9 cellular contexts compared by ENCODE assay signal in the genomic region with DNA sequence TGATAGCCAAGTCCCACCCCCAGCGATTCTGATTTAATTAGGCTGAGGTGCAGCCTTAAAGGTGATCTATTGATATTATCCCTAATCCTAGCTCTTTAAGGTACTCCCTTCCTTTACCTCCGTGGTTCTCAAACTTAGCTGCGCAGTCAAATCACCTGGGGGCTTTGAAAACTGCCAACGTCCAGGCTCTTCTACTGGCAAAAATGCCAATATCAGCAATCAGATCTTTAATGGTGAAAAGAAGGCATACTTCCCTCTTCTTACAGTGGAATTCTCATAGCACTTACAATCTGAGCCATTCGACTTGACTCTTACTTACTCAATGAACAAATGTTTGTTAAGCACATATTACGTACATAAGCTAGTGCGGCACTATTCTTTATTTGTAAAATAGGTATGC. TPM values are rescaled to one million over a fixed set of nuclear protein-coding genes. Genes with fewer than 3 reads are reported as not detected.
DNase-seq lines count a peak whose midpoint lies in the region; ATAC-seq lines count a peak whose summit lies in the region.
"Had no signal": no experiment of that assay in that cellular context is flagged by ENCODE, and none has a peak within 500 bp of the region (broad histone marks: within the 10 kb centered on the region; RNA-seq: fewer than 3 reads in every experiment).

No MANE protein-coding gene starts in this region.

- no peaks in the 10 kb centered on the region for H3K36me3 ChIP-seq in iPS-20b (ENCODE audit: insufficient read depth, low read depth, low read length)
- H3K36me3 ChIP-seq: cardiac muscle cell had no signal

- no peaks in the 10 kb centered on the region for H3K27me3 ChIP-seq in iPS-20b (ENCODE audit: insufficient read depth, low read length)
- H3K27me3 ChIP-seq: cardiac muscle cell had no signal

- no peaks in the 10 kb centered on the region for H3K9me3 ChIP-seq in iPS-20b (ENCODE audit: insufficient read depth, low read depth, low read length)

- H3K4me3 ChIP-seq in iPS-20b (ENCODE audit: low read length) = peak overlapping the region; percentile 90

- no peak overlapping the region for H3K27ac ChIP-seq in iPS-20b (ENCODE audit: low read length)

- no peaks in the 10 kb centered on the region for H3K9me3 Mint-ChIP-seq in activated CD4-positive, alpha-beta memory T cell treated with anti-CD3 and anti-CD28 coated beads for 36 hours
- no peaks in the 10 kb centered on the region for H3K9me3 Mint-ChIP-seq in stimulated activated naive B cell treated with anti-CD40 and anti-IgM and Interleukin-4, amounts not matched to agents 10 μg/mL and 1 μg/mL and 100 μg/mL, for 72 hours

- peak overlapping the region; percentile 28; the same call in 1 of the 2 replicates for H3K9ac ChIP-seq in iPS-20b (ENCODE audit: low read depth, low read length)

- H3K4me3 Mint-ChIP-seq in activated CD4-positive, alpha-beta memory T cell treated with anti-CD3 and anti-CD28 coated beads for 36 hours = peak overlapping the region; percentile 90
- peak overlapping the region; percentile 92 to 94 for H3K4me3 Mint-ChIP-seq in stimulated activated naive B cell treated with anti-CD40 and anti-IgM and Interleukin-4, amounts not matched to agents 10 μg/mL and 1 μg/mL and 100 μg/mL, for 72 hours

- intact Hi-C loops in activated CD4-positive, alpha-beta memory T cell treated with anti-CD3 and anti-CD28 coated beads for 36 hours (cut with micrococcal nuclease) = loop anchor here (1.0 to 10.0 kb wide), 7 partner anchors 40 to 1660 kb away; a partner anchor contains a TSS

- no peaks in the 10 kb centered on the region for H3K36me3 Mint-ChIP-seq in activated CD4-positive, alpha-beta memory T cell treated with anti-CD3 and anti-CD28 coated beads for 36 hours
- H3K36me3 Mint-ChIP-seq in stimulated activated naive B cell treated with anti-CD40 and anti-IgM and Interleukin-4, amounts not matched to agents 10 μg/mL and 1 μg/mL and 100 μg/mL, for 72 hours = no peaks in the 10 kb centered on the region

- CTCF ChIA-PET in activated CD4-positive, alpha-beta memory T cell treated with anti-CD3 and anti-CD28 coated beads for 36 hours (lab: Charles Lee) = interaction anchor here (1.1 to 1.5 kb wide), 8 partner anchors 10 to 190 kb away, joined by 3 to 10 read pairs (median 5); a partner anchor contains a TSS

- DNase-seq in SIG-M5 treated with dmso at 0.1 percent for 504 hours (lab: John Stamatoyannopoulos, UW; ENCODE audit: unreplicated experiment) = peak; percentile 15
- no peak for DNase-seq in SIG-M5 (lab: John Stamatoyannopoulos, UW)
- DNase-seq in activated CD4-positive, alpha-beta memory T cell treated with anti-CD3 and anti-CD28 coated beads for 36 hours = no peak
- DNase-seq in stimulated activated naive B cell treated with anti-CD40 and anti-IgM and Interleukin-4, amounts not matched to agents 10 μg/mL and 1 μg/mL and 100 μg/mL, for 72 hours = no peak
- no peak for DNase-seq in anterior cingulate cortex (lab: John Stamatoyannopoulos, UW)
- no peak for DNase-seq in A172 (ENCODE audit: low spot score)

- H3K4me1 ChIP-seq in iPS-20b (ENCODE audit: insufficient read depth, low read length) = peaks cover 5% of the 10 kb centered on the region; the same call in 1 of the 2 replicates

- H3K27ac Mint-ChIP-seq in activated CD4-positive, alpha-beta memory T cell treated with anti-CD3 and anti-CD28 coated beads for 36 hours = peak overlapping the region; percentile 53
- peak overlapping the region; percentile 95 for H3K27ac Mint-ChIP-seq in stimulated activated naive B cell treated with anti-CD40 and anti-IgM and Interleukin-4, amounts not matched to agents 10 μg/mL and 1 μg/mL and 100 μg/mL, for 72 hours

- peaks cover 19% of the 10 kb centered on the region for H3K4me1 Mint-ChIP-seq in activated CD4-positive, alpha-beta memory T cell treated with anti-CD3 and anti-CD28 coated beads for 36 hours (ENCODE audit: low read depth)
- H3K4me1 Mint-ChIP-seq in stimulated activated naive B cell treated with anti-CD40 and anti-IgM and Interleukin-4, amounts not matched to agents 10 μg/mL and 1 μg/mL and 100 μg/mL, for 72 hours = peaks cover 11 to 20% of the 10 kb centered on the region in 2 donors

- H3K27me3 Mint-ChIP-seq in activated CD4-positive, alpha-beta memory T cell treated with anti-CD3 and anti-CD28 coated beads for 36 hours = no peaks in the 10 kb centered on the region
- peaks cover 4 to 6% of the 10 kb centered on the region in 2 donors for H3K27me3 Mint-ChIP-seq in stimulated activated naive B cell treated with anti-CD40 and anti-IgM and Interleukin-4, amounts not matched to agents 10 μg/mL and 1 μg/mL and 100 μg/mL, for 72 hours

- POLR2A ChIA-PET in activated CD4-positive, alpha-beta memory T cell treated with anti-CD3 and anti-CD28 coated beads for 36 hours (lab: Charles Lee) = interaction anchor here (1.0 to 1.4 kb wide), 2 partner anchors 115 to 329 kb away, joined by 5 read pairs; a partner anchor contains a TSS

- ATAC-seq in stimulated activated naive B cell treated with anti-CD40 and anti-IgM and Interleukin-4, amounts not matched to agents 10 μg/mL and 1 μg/mL and 100 μg/mL, for 72 hours (replicated peaks) = peak in 1 of 2 donors; percentile 1
- ATAC-seq in HG03025 (IDR thresholded peaks at IDR 0.05; ENCODE audit: low FRiP score, unreplicated experiment) = no peak

RNA-seq across cellular contexts. Expression of a gene that starts 0.7 kb away (rescaled TPM):
- total RNA-seq in activated CD4-positive, alpha-beta memory T cell treated with anti-CD3 and anti-CD28 coated beads for 36 hours = 10 to 100 TPM; 10.9 to 14.5 TPM
- total RNA-seq in A172 (2014; rRNA removed; shearing (Covaris generic)) = 19.4 and 20.7 TPM in 2 replicates
